Comparison of ENCODE assay signal across 1 cellular context in genomic region chr11:11992257-11992690, GRCh38.
TF ChIP-seq lines count a peak whose summit lies in the region.

No MANE protein-coding gene starts in this region.

TF ChIP-seq in HepG2, 621 proteins besides CTCF, POLR2A, EP300 and RAD21 (continued from another document and continues in another):
- TF ChIP-seq ZNF609 (CRISPR knock-in tag; IDR thresholded peaks at IDR 0.05; ENCODE audit: borderline replicate concordance) = 0 out of 2 replicates have a peak, but pooled peaks have one; percentile 42
- TF ChIP-seq ZNF318 (CRISPR knock-in tag; IDR thresholded peaks at IDR 0.05) = no peak
- peak; percentile 56; the same call in 1 of the 2 replicates for TF ChIP-seq ZMYM3 (CRISPR knock-in tag; IDR thresholded peaks at IDR 0.05)
- peak; percentile 70; the same call in 1 of the 2 replicates for TF ChIP-seq ZNF205 (CRISPR knock-in tag; IDR thresholded peaks at IDR 0.05)
- TF ChIP-seq NR2F2 (IDR thresholded peaks at IDR 0.05; ENCODE audit: borderline replicate concordance, low read depth) = 0 out of 2 replicates have a peak, but pooled peaks have one; percentile 44
- 0 out of 2 replicates have a peak, but pooled peaks have one; percentile 73 for TF ChIP-seq CHD4 (IDR thresholded peaks at IDR 0.05; ENCODE audit: borderline replicate concordance, low read length)
- peak; percentile 35; the same call in 1 of the 2 replicates for TF ChIP-seq CREM (IDR thresholded peaks at IDR 0.05)
- TF ChIP-seq CREM (CRISPR knock-in tag; IDR thresholded peaks at IDR 0.05) = no peak
- no peak for TF ChIP-seq AFF4 (CRISPR knock-in tag; IDR thresholded peaks at IDR 0.05)
- peak; percentile 60; the same call in 1 of the 2 replicates for TF ChIP-seq TBX2 (CRISPR knock-in tag; IDR thresholded peaks at IDR 0.05; ENCODE audit: borderline replicate concordance)
- no peak for TF ChIP-seq GRHL1 (CRISPR knock-in tag; conservative IDR thresholded peaks at IDR 0.05)
- TF ChIP-seq NONO (IDR thresholded peaks at IDR 0.05) = no peak
- peak; percentile 41; the same call in 1 of the 2 replicates for TF ChIP-seq NONO (CRISPR knock-in tag; conservative IDR thresholded peaks at IDR 0.05)
- 0 out of 2 replicates have a peak, but pooled peaks have one; percentile 14 for TF ChIP-seq ZNF331 (CRISPR knock-in tag; IDR thresholded peaks at IDR 0.05)
- no peak for TF ChIP-seq SOX6 (IDR thresholded peaks at IDR 0.05)
- peak; percentile 41; the same call in 1 of the 2 replicates for TF ChIP-seq SOX6 (CRISPR knock-in tag; IDR thresholded peaks at IDR 0.05)
- TF ChIP-seq ZNF652 (CRISPR knock-in tag; IDR thresholded peaks at IDR 0.05; ENCODE audit: borderline replicate concordance, low read depth) = no peak
- peak; percentile 30; the same call in 1 of the 2 replicates for TF ChIP-seq SP5 (CRISPR knock-in tag; IDR thresholded peaks at IDR 0.05; ENCODE audit: borderline replicate concordance, low read depth)
- peak; percentile 92 for TF ChIP-seq ZKSCAN5 (CRISPR knock-in tag; IDR thresholded peaks at IDR 0.05)
- no peak for TF ChIP-seq ZBTB42 (CRISPR knock-in tag; IDR thresholded peaks at IDR 0.05)
- TF ChIP-seq CBFB (CRISPR knock-in tag; IDR thresholded peaks at IDR 0.05) = no peak
- TF ChIP-seq FOXA1 (IDR thresholded peaks at IDR 0.05) = no peak
- peak; percentile 50; the same call in 1 of the 2 replicates for TF ChIP-seq FOXA1 (CRISPR knock-in tag; IDR thresholded peaks at IDR 0.05)
- TF ChIP-seq MIXL1 (CRISPR knock-in tag; IDR thresholded peaks at IDR 0.05) = peak; percentile 40; the same call in 1 of the 2 replicates
- TF ChIP-seq SALL1 (CRISPR knock-in tag; IDR thresholded peaks at IDR 0.05) = peak; percentile 35; the same call in 1 of the 2 replicates
- peak; percentile 13; the same call in 1 of the 2 replicates for TF ChIP-seq ZNF460 (CRISPR knock-in tag; IDR thresholded peaks at IDR 0.05; ENCODE audit: borderline replicate concordance)
- TF ChIP-seq ARNT (IDR thresholded peaks at IDR 0.05) = no peak
- peak; percentile 28; the same call in 1 of the 2 replicates for TF ChIP-seq ZMYM4 (CRISPR knock-in tag; IDR thresholded peaks at IDR 0.05)
- TF ChIP-seq NCOA2 (CRISPR knock-in tag; IDR thresholded peaks at IDR 0.05) = peak; percentile 29; the same call in 1 of the 2 replicates
- TF ChIP-seq PATZ1 (CRISPR knock-in tag; IDR thresholded peaks at IDR 0.05) = peak; percentile 27; the same call in 1 of the 2 replicates
- TF ChIP-seq ZNF629 (CRISPR knock-in tag; conservative IDR thresholded peaks at IDR 0.05) = peak; percentile 94
